In the genomic region with DNA sequence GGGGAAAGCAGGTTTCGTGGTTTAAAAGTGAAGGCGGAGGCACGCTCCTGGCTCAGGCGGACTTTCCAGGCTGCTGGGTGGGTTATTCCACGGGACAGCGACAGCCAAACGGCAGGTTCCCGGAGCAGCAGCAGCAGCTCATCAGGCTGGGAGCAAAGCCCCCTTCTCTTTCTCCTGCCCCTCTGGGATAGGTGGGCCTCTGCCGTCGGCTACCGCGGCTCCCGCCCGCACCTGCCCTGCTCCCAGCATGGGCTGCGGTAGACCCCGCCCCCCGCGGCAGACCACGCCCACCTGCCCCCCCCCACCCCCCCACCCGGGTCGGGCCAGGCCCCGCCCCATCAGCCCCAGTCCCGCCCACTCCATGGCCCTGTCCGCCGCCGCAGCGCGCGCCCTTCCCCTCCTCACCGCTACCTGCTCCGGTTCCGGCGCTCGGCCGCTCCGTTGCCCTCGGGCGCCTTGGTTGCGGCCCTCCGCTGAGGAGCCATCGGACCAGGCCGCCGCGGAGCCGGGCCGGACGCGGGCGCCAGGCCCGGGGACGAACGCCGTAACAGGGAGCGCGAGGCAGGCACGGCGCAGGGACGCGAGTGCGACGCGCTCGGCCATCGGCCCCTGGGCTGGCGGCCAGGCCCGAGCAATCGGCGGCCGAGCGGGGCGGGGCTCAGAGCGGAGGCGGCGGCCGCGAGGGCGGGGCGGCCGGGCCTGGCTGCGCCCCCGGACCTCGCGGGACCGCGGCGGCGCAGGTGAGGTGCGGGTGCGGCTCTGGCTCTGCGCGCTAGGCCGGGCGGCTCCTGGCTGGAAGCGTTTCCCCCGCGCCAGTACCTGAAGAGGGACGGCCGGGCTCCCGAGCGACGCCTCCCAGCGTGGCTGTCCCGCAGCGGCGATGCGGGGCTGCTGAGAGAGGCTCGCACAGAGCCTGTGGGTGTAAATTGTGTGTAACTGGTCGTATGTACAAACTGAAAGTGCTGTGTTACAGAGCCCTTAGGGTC, we compare ENCODE assay signal across 8 cellular contexts. TPM values are rescaled to one million over a fixed set of nuclear protein-coding genes. Genes with fewer than 3 reads are reported as not detected.
A peak's percentile ranks its signal among the peaks of the same experiment; 100 is the strongest.
DNase-seq lines count a peak whose midpoint lies in the region; ATAC-seq, FAIRE-seq and TF ChIP-seq lines count a peak whose summit lies in the region.

A gene (plus strand): TSS at position 347 of the 986 bp plus-strand sequence. CDS start 1,453 bp downstream, outside the sequence.
A gene with protein sequence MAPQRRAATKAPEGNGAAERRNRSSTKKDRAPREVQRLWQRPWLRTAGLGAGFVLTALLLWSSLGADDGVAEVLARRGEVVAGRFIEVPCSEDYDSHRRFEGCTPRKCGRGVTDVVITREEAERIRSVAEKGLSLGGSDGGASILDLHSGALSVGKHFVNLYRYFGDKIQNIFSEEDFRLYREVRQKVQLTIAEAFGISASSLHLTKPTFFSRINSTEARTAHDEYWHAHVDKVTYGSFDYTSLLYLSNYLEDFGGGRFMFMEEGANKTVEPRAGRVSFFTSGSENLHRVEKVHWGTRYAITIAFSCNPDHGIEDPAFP (minus strand): TSS at position 586 of the 986 bp plus-strand sequence. CDS start 101 bp downstream, at position 485.

- H3K36me3 ChIP-seq in keratinocyte (ENCODE audit: control insufficient read depth in 2 of 2, extremely low read depth in 1 of 2, insufficient read depth in 2 of 2, low read length in 2 of 2) = peaks cover 0 to under 1% of the 10 kb centered on the region in 2 experiments

- peaks cover 4% of the 10 kb centered on the region for H3K79me2 ChIP-seq in keratinocyte (ENCODE audit: control insufficient read depth, insufficient read depth, low read length)

- no peak for FAIRE-seq in keratinocyte (lab: Jason Lieb, UNC)

- peak within 1 kb of the TSS; percentile 90 for H3K9ac ChIP-seq in keratinocyte (ENCODE audit: control insufficient read depth, extremely low read depth, insufficient read depth, low read length)

- no peak for TF ChIP-seq CTCF in AG09309 (IDR thresholded peaks at IDR 0.05; ENCODE audit: control insufficient read depth, insufficient read depth, low read depth, low read length, missing control alignments)
- TF ChIP-seq CTCF in keratinocyte (optimal IDR thresholded peaks at IDR 0.05 in 1 of 3, IDR thresholded peaks at IDR 0.05 in 1 of 3, conservative IDR thresholded peaks at IDR 0.05 in 1 of 3; ENCODE audit: extremely low read depth in 1 of 3, insufficient read depth in 2 of 3, low read length in 3 of 3) = no peak

- DNase-seq in AG09309 (ENCODE audit: low read depth) (no peak), NCI-H2196 treated with DMSO at 0.1 percent for 48 hours (lab: John Stamatoyannopoulos, UW; ENCODE audit: unreplicated experiment) (peak; percentile 90), keratinocyte (ENCODE audit: low read depth, low spot score) (no peak)
- peak; percentile 66 for DNase-seq in activated CD4-positive, CD25-positive, alpha-beta regulatory T cell treated with anti-CD3 and anti-CD28 coated beads, Interleukin-2, amount 50 U/mL, for 16 hours (ENCODE audit: low read depth, low spot score)
- peak; percentile 90 for DNase-seq in central memory CD4-positive, alpha-beta T cell
- DNase-seq in stimulated activated CD4-positive, alpha-beta T cell treated with anti-CD3 and anti-CD28 coated beads, Interleukin-12 subunit alpha, Interleukin-12 subunit beta, amount 100 ng/mL, for 48 hours (ENCODE audit: low read depth in 2 of 3, low spot score in 1 of 3) = peak; percentile 65 to 79 (median 76)

- H2AFZ ChIP-seq in keratinocyte (ENCODE audit: control insufficient read depth, low read length) = peak within 1 kb of the TSS; percentile 95

- peaks cover 9% of the 10 kb centered on the region for H4K20me1 ChIP-seq in keratinocyte (ENCODE audit: control insufficient read depth, extremely low read depth, insufficient read depth, low read length)

- H3K9me1 ChIP-seq in keratinocyte (ENCODE audit: control insufficient read depth, extremely low read depth, insufficient read depth, low read length) = no peaks in the 10 kb centered on the region

- peak; percentile 86 for ATAC-seq in GM18909 (IDR thresholded peaks at IDR 0.05; ENCODE audit: poor library complexity, unreplicated experiment)
- ATAC-seq in HG03139 (IDR thresholded peaks at IDR 0.05; ENCODE audit: unreplicated experiment) = peak; percentile 71

- no peaks in the 10 kb centered on the region for H3K27me3 ChIP-seq in keratinocyte (ENCODE audit: control insufficient read depth, extremely low read depth, insufficient read depth, low read length)

- H3K4me3 ChIP-seq in AG09309 (ENCODE audit: control insufficient read depth, low read depth, low read length) (peak within 1 kb of the TSS; percentile 76), keratinocyte (ENCODE audit: control insufficient read depth in 2 of 3, extremely low read depth in 1 of 3, insufficient read depth in 2 of 3, low read depth in 1 of 3, low read length in 3 of 3) (peak within 1 kb of the TSS; percentile 66 to 92 (median 91))

- H3K4me1 ChIP-seq in keratinocyte (ENCODE audit: control insufficient read depth, extremely low read depth, insufficient read depth, low read length) = peaks cover 16% of the 10 kb centered on the region

- H3K9me3 ChIP-seq in keratinocyte (ENCODE audit: control insufficient read depth, low read depth, low read length) = peaks cover 2% of the 10 kb centered on the region

- dilution Hi-C loops in keratinocyte (cut with MboI; ENCODE audit: extremely low pct_ligation_motif_present, low sequenced_read_pairs) = no loop called here

- H3K27ac ChIP-seq in keratinocyte (ENCODE audit: control insufficient read depth, insufficient read depth, low read length) = peak within 1 kb of the TSS; percentile 78

- peak within 1 kb of the TSS; percentile 99 for H3K4me2 ChIP-seq in keratinocyte (ENCODE audit: control insufficient read depth, extremely low read depth, insufficient read depth, low read depth, low read length)

RNA-seq across cellular contexts. Expression of the first gene that starts in this region (rescaled TPM):
- polyA plus RNA-seq in keratinocyte = 5.6 to 7.8 TPM (median 6.6 TPM) in 3 replicates
- 1.9 TPM for polyA plus RNA-seq in keratinocyte (2011; ENCODE audit: low read depth)
- 2.9 and 4.1 TPM in 2 replicates for polyA plus RNA-seq in keratinocyte (2011; cell fraction: cytosol; rRNA removed)
- 19.7 and 20.7 TPM in 2 replicates for polyA plus RNA-seq in keratinocyte (2011; cell fraction: nucleus; rRNA removed)
- polyA plus RNA-seq in keratinocyte (2012; ENCODE audit: low replicate concordance) = 4.2 and 5.2 TPM in 2 replicates
- polyA minus RNA-seq in keratinocyte = 3.7 to 5.4 TPM (median 3.9 TPM) in 3 replicates
- polyA minus RNA-seq in keratinocyte (2011; cell fraction: cytosol; rRNA and poly(A)+ RNA removed) = 10.4 TPM
- polyA minus RNA-seq in keratinocyte (2011; cell fraction: nucleus; rRNA and poly(A)+ RNA removed) = 4.6 and 6.7 TPM in 2 replicates

RNA-seq across cellular contexts. Expression of the second gene that starts in this region (rescaled TPM):
- polyA plus RNA-seq in keratinocyte = 10.8 to 21.6 TPM (median 15.3 TPM) in 3 replicates
- 10.0 TPM for polyA plus RNA-seq in keratinocyte (2011; ENCODE audit: low read depth)
- polyA plus RNA-seq in keratinocyte (2011; cell fraction: cytosol; rRNA removed) = 8.8 and 13.7 TPM in 2 replicates
- 15.5 and 18.5 TPM in 2 replicates for polyA plus RNA-seq in keratinocyte (2011; cell fraction: nucleus; rRNA removed)
- polyA plus RNA-seq in keratinocyte (2012; ENCODE audit: low replicate concordance) = 8.4 and 21.7 TPM in 2 replicates
- 18.9 to 30.5 TPM (median 20.1 TPM) in 3 replicates for polyA minus RNA-seq in keratinocyte
- polyA minus RNA-seq in keratinocyte (2011; cell fraction: cytosol; rRNA and poly(A)+ RNA removed) = 21.5 TPM
- polyA minus RNA-seq in keratinocyte (2011; cell fraction: nucleus; rRNA and poly(A)+ RNA removed) = 12.5 and 17.1 TPM in 2 replicates

Comparison
In these comparisons a context has a peak if more than half of its experiments do, and no peak if none do; other contexts are left out.
1. DNase-seq: peak in NCI-H2196 treated with DMSO at 0.1 percent for 48 hours (single experiment), activated CD4-positive, CD25-positive, alpha-beta regulatory T cell treated with anti-CD3 and anti-CD28 coated beads, Interleukin-2, amount 50 U/mL, for 16 hours (single experiment), central memory CD4-positive, alpha-beta T cell (single experiment) and stimulated activated CD4-positive, alpha-beta T cell treated with anti-CD3 and anti-CD28 coated beads, Interleukin-12 subunit alpha, Interleukin-12 subunit beta, amount 100 ng/mL, for 48 hours (3 of 3); none in AG09309 (single experiment) and keratinocyte (single experiment).